In the genomic region with DNA sequence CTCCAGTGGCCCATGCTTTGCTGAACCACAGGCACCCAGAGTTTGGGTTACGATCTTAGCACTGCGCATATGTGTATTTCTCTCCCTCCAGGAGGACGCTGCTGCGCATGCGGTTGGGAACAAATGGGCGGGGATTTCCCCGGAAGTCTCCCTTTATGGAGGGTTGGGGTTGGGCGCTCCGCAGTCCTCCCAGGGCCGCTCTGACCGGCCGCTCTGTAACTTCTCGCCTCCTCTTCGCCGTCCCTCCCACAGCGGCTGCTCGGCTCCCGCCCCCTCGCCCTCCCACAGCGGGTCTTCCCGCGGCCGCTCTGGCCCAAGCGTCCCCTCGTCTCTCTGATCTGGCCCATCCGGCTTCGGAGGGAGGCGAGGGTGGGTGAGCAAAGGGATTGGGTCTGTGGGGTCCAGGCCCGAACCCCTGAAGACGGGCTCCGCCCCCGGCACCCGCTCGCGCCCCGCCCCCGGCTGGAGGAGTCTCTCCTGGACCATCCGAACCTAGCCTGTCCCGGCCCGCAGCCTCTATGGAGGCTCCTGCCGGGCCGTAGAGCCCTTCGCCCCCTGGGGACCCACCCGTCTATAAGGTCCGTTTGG, we compare ENCODE assay signal across 8 cellular contexts. TPM values are rescaled to one million over a fixed set of nuclear protein-coding genes. Genes with fewer than 3 reads are reported as not detected.
DNase-seq lines count a peak whose midpoint lies in the region; ATAC-seq and TF ChIP-seq lines count a peak whose summit lies in the region.

Gene MEGF8 (plus strand): TSS at position 328 of the 588 bp plus-strand sequence. CDS start 609 bp downstream, outside the sequence.

- TF ChIP-seq EP300 in ovary (IDR thresholded peaks at IDR 0.05) = no peak

- DNase-seq in GM12864 (ENCODE audit: low read depth) = peak; percentile 97
- peak; percentile 98 for DNase-seq in NCI-H1105 (lab: John Stamatoyannopoulos, UW)
- DNase-seq in SKM-1 treated with dmso at 0.1 percent for 144 hours (lab: John Stamatoyannopoulos, UW; ENCODE audit: unreplicated experiment) = peak; percentile 87
- peak; percentile 95 for DNase-seq in activated naive CD8-positive, alpha-beta T cell treated with anti-CD3 and anti-CD28 coated beads, Interleukin-2, amount 50 U/mL, for 16 hours (ENCODE audit: low read depth, low spot score)
- DNase-seq in Right ventricle myocardium inferior (ENCODE audit: missing footprints) = peak; percentile 96
- DNase-seq in ovary = peak; percentile 97 to 98 (median 98)
- peak; percentile 97 to 98 for DNase-seq in thyroid gland

- no peaks in the 10 kb centered on the region for H3K36me3 ChIP-seq in ovary
- H3K36me3 ChIP-seq in thyroid gland = no peaks in the 10 kb centered on the region

- H3K27ac ChIP-seq in ovary = no peak within 1 kb of the TSS
- peak within 1 kb of the TSS in 2 of 3 donors; percentile 43 to 49 for H3K27ac ChIP-seq in thyroid gland

- intact Hi-C loops in Right ventricle myocardium inferior (cut with DNase I) = loop anchor here (1.0 to 10.0 kb wide), 3 partner anchors 23 to 191 kb away; partner anchors contain the start of genes PAFAH1B3, POU2F2 and PRR19
- intact Hi-C loops in ovary (cut with DNase I) = no loop called here
- intact Hi-C loops in thyroid gland (cut with DNase I) = no loop called here

- TF ChIP-seq POLR2A in ovary (IDR thresholded peaks at IDR 0.05) (no peak), thyroid gland (IDR thresholded peaks at IDR 0.05) (peak in 1 of 2 donors; percentile 69)

- ATAC-seq in HG02623 (IDR thresholded peaks at IDR 0.05; ENCODE audit: unreplicated experiment) (peak; percentile 86), Right ventricle myocardium inferior (peak; percentile 98)

- no peaks in the 10 kb centered on the region for H3K9me3 ChIP-seq in ovary
- no peaks in the 10 kb centered on the region for H3K9me3 ChIP-seq in thyroid gland

- WGBS in ovary, 3 donors = 1 to 2% (median 1%) methylated on average over 44 to 45 of the region's 45 CpGs
- WGBS in thyroid gland, 2 donors = 0% methylated on average over 12 to 16 of the region's 45 CpGs

- TF ChIP-seq CTCF in GM12864 (IDR thresholded peaks at IDR 0.05; ENCODE audit: low read depth, low read length, missing control alignments) (peak; percentile 92), ovary (IDR thresholded peaks at IDR 0.05) (peak in 1 of 3 donors; percentile 56), thyroid gland (IDR thresholded peaks at IDR 0.05) (peak in 4 of 6 experiments; percentile 47 to 89 (median 87))

- H3K27me3 ChIP-seq in ovary (no peaks in the 10 kb centered on the region), thyroid gland (peaks cover 13% of the 10 kb centered on the region)

- H3K4me1 ChIP-seq in ovary (ENCODE audit: insufficient read depth) = peaks cover 8% of the 10 kb centered on the region
- peaks cover 25 to 33% of the 10 kb centered on the region in 2 donors for H3K4me1 ChIP-seq in thyroid gland

- H3K4me3 ChIP-seq in GM12864 (ENCODE audit: low read depth, low read length) (peak within 1 kb of the TSS; percentile 61), ovary (peak within 1 kb of the TSS; percentile 93), thyroid gland (replicated peaks in 1 of 3) (peak within 1 kb of the TSS; percentile 76 to 89 (median 83))

RNA-seq across cellular contexts. Expression of gene MEGF8, which starts in this region (rescaled TPM):
- total RNA-seq in Right ventricle myocardium inferior (32.6 TPM), ovary (10 to 100 TPM; 11.0 to 31.6 (median 27.0) TPM), thyroid gland (100 to 1,000 TPM in 1 of 4 donors, 10 to 100 TPM in 3; 12.5 to 150 (median 35.7) TPM)
- polyA plus RNA-seq in ovary = 10 to 100 TPM; 17.8 to 21.6 TPM

Comparison
In these comparisons a context has a peak if more than half of its experiments do, and no peak if none do; other contexts are left out.
1. H3K27ac ChIP-seq: peak in thyroid gland (2 of 3); none in ovary (0 of 2).
2. Peak in every context shown above with its lines, with median percentiles within 50 percentile points of each other: DNase-seq and H3K4me3 ChIP-seq.